Comparison of ENCODE assay signal across 11 cellular contexts in the genomic region with DNA sequence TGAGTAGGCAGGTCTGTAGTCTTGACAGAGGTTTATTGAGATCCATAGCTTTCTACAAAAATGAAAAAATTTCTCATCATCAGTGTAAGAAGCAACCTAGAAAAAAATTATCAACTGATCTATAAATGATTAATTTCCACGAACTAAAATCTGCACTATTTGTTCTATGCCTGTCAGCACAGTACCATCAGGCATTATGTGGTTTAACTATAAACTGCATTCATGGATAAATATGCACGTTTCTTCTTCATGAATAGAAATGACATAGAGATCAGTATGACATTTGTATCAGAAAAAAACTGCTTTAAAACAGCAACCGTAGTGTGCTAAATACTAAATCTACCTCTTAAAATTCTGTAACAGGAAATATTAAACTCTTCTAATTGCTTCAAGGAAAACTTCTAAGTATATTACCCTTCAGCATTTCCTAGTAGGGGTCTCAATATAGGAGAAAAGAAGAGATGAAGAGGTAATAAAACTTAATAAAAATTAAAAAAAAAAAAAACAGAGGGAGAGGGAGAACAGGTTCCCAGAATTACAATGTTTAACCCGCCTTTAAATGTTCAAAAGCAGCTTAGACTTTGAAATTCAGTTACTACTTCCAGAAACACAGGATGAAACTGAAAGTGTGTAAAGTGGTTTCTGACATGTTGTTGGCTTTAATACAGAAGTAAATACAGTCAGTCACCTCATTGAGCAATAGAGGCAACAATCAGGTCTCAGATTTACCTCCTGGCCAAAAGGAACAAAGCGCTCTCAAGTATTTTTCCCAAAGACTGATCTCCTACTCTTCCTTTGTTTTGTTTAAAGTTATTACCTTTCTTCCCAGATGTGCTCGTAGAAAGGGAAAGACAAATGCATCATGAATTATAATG.
DNase-seq lines count a peak whose midpoint lies in the region; ATAC-seq and TF ChIP-seq lines count a peak whose summit lies in the region.
"Had no signal": no experiment of that assay in that cellular context is flagged by ENCODE, and none has a peak within 500 bp of the region (broad histone marks: within the 10 kb centered on the region; RNA-seq: fewer than 3 reads in every experiment).

No MANE protein-coding gene starts in this region.

- no peak overlapping the region for H3K4me3 Mint-ChIP-seq in WTC11

- peak; percentile 64 for ATAC-seq in HG03095 (IDR thresholded peaks at IDR 0.05; ENCODE audit: unreplicated experiment)
- ATAC-seq in WTC11, result no peak
- ATAC-seq: A549 had no signal

- peak overlapping the region; percentile 73 for H3K4me2 ChIP-seq in osteoblast (ENCODE audit: insufficient read depth, low read length)
- H3K4me2 ChIP-seq: A549 had no signal

- no peak for TF ChIP-seq CTCF in VCaP (conservative IDR thresholded peaks at IDR 0.05)
- TF ChIP-seq CTCF in osteoblast (IDR thresholded peaks at IDR 0.05; ENCODE audit: extremely low read depth, low read depth, low read length), result no peak
- no peak for TF ChIP-seq CTCF in RWPE1 (conservative IDR thresholded peaks at IDR 0.05; ENCODE audit: low read depth)
- no peak for TF ChIP-seq CTCF in Peyer's patch (IDR thresholded peaks at IDR 0.05)
- TF ChIP-seq CTCF in WTC11 (IDR thresholded peaks at IDR 0.05), result no peak

- H2AFZ ChIP-seq in osteoblast (ENCODE audit: low read length), result peak overlapping the region; percentile 8

- TF ChIP-seq POLR2A in Peyer's patch (IDR thresholded peaks at IDR 0.05), result no peak

- H3K4me1 ChIP-seq in osteoblast (ENCODE audit: insufficient read depth, low read length) (peaks cover 6% of the 10 kb centered on the region), Peyer's patch (no peaks in the 10 kb centered on the region)
- H3K4me1 ChIP-seq: A549 had no signal

- H3K79me2 ChIP-seq in osteoblast (ENCODE audit: insufficient read depth, low read length), result peaks cover 8% of the 10 kb centered on the region

- H3K36me3 Mint-ChIP-seq in WTC11, result no peaks in the 10 kb centered on the region

- H3K4me1 Mint-ChIP-seq in WTC11, result no peaks in the 10 kb centered on the region

- CTCF ChIA-PET in RWPE1 (lab: Yijun Ruan, JAX), result no interaction called here
- CTCF ChIA-PET in WTC11 (lab: Charles Lee), result no interaction called here

- H3K9me3 Mint-ChIP-seq in WTC11, result no peaks in the 10 kb centered on the region

- H3K27me3 Mint-ChIP-seq in WTC11 (ENCODE audit: low read depth), result no peaks in the 10 kb centered on the region
- H3K27me3 Mint-ChIP-seq: IgD-negative memory B cell had no signal

- no peaks in the 10 kb centered on the region for H3K9me3 ChIP-seq in osteoblast (ENCODE audit: low read depth, low read length)
- H3K9me3 ChIP-seq in Peyer's patch, result no peaks in the 10 kb centered on the region
- H3K9me3 ChIP-seq: A549 had no signal

- H3K27ac Mint-ChIP-seq in WTC11, result no peak overlapping the region
- H3K27ac Mint-ChIP-seq: IgD-negative memory B cell had no signal

- H3K27ac ChIP-seq in VCaP (peak overlapping the region; percentile 44), osteoblast (ENCODE audit: low read depth, low read length) (peak overlapping the region; percentile 14), RWPE1 (no peak overlapping the region), Peyer's patch (peak overlapping the region in 2 of 4 donors; percentile 11 to 59)
- H3K27ac ChIP-seq: A549 had no signal

- POLR2A ChIA-PET in RWPE1 (lab: Yijun Ruan, JAX; ENCODE audit: low non-redundant PET), result no interaction called here
- POLR2A ChIA-PET in WTC11 (lab: Charles Lee), result no interaction called here

- peak; percentile 44 for DNase-seq in SIG-M5 treated with dmso at 0.1 percent for 504 hours (lab: John Stamatoyannopoulos, UW; ENCODE audit: unreplicated experiment)
- no peak for DNase-seq in SIG-M5 (lab: John Stamatoyannopoulos, UW)
- peak; percentile 32 for DNase-seq in osteoblast (ENCODE audit: insufficient read length, low spot score, missing footprints)
- DNase-seq in RWPE1 (ENCODE audit: low spot score), result no peak
- DNase-seq in Peyer's patch, result no peak
- no peak for DNase-seq in WTC11 (ENCODE audit: low spot score)
- DNase-seq: activated gamma-delta T cell had no signal

- H4K20me1 ChIP-seq in osteoblast (ENCODE audit: insufficient read depth, low read length), result no peaks in the 10 kb centered on the region

- H3K27me3 ChIP-seq in osteoblast (ENCODE audit: insufficient read depth, low read length) (no peaks in the 10 kb centered on the region), Peyer's patch (no peaks in the 10 kb centered on the region)

- H3K36me3 ChIP-seq in osteoblast (ENCODE audit: insufficient read depth, low read length) (no peaks in the 10 kb centered on the region), Peyer's patch (no peaks in the 10 kb centered on the region)

- H3K4me3 ChIP-seq in osteoblast (ENCODE audit: insufficient read depth, low read length) (peak overlapping the region; percentile 26), Peyer's patch (peak overlapping the region in 2 of 4 donors; percentile 4 to 13)
- H3K4me3 ChIP-seq: A549 had no signal

TF ChIP-seq in WTC11, 78 proteins besides CTCF, POLR2A, EP300 and RAD21 (continues in another document):
- no peak for TF ChIP-seq RELA (CRISPR knock-in tag; IDR thresholded peaks at IDR 0.05; ENCODE audit: borderline replicate concordance)
- TF ChIP-seq NFYB (CRISPR knock-in tag; conservative IDR thresholded peaks at IDR 0.05; ENCODE audit: low read depth), result no peak
- no peak for TF ChIP-seq OVOL2 (CRISPR knock-in tag; IDR thresholded peaks at IDR 0.05; ENCODE audit: borderline replicate concordance)
- TF ChIP-seq ZNF396 (CRISPR knock-in tag; IDR thresholded peaks at IDR 0.05; ENCODE audit: borderline replicate concordance), result no peak
- TF ChIP-seq GRHL2 (CRISPR knock-in tag; IDR thresholded peaks at IDR 0.05; ENCODE audit: insufficient replicate concordance, severe bottlenecking), result no peak
- TF ChIP-seq, protein P1, sequence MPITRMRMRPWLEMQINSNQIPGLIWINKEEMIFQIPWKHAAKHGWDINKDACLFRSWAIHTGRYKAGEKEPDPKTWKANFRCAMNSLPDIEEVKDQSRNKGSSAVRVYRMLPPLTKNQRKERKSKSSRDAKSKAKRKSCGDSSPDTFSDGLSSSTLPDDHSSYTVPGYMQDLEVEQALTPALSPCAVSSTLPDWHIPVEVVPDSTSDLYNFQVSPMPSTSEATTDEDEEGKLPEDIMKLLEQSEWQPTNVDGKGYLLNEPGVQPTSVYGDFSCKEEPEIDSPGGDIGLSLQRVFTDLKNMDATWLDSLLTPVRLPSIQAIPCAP (CRISPR knock-in tag; IDR thresholded peaks at IDR 0.05), result no peak
- no peak for TF ChIP-seq NFE2L1 (CRISPR knock-in tag; IDR thresholded peaks at IDR 0.05)
- TF ChIP-seq, protein P2, sequence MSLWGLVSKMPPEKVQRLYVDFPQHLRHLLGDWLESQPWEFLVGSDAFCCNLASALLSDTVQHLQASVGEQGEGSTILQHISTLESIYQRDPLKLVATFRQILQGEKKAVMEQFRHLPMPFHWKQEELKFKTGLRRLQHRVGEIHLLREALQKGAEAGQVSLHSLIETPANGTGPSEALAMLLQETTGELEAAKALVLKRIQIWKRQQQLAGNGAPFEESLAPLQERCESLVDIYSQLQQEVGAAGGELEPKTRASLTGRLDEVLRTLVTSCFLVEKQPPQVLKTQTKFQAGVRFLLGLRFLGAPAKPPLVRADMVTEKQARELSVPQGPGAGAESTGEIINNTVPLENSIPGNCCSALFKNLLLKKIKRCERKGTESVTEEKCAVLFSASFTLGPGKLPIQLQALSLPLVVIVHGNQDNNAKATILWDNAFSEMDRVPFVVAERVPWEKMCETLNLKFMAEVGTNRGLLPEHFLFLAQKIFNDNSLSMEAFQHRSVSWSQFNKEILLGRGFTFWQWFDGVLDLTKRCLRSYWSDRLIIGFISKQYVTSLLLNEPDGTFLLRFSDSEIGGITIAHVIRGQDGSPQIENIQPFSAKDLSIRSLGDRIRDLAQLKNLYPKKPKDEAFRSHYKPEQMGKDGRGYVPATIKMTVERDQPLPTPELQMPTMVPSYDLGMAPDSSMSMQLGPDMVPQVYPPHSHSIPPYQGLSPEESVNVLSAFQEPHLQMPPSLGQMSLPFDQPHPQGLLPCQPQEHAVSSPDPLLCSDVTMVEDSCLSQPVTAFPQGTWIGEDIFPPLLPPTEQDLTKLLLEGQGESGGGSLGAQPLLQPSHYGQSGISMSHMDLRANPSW (CRISPR knock-in tag; conservative IDR thresholded peaks at IDR 0.05; ENCODE audit: low read depth), result no peak
- TF ChIP-seq, protein P3, sequence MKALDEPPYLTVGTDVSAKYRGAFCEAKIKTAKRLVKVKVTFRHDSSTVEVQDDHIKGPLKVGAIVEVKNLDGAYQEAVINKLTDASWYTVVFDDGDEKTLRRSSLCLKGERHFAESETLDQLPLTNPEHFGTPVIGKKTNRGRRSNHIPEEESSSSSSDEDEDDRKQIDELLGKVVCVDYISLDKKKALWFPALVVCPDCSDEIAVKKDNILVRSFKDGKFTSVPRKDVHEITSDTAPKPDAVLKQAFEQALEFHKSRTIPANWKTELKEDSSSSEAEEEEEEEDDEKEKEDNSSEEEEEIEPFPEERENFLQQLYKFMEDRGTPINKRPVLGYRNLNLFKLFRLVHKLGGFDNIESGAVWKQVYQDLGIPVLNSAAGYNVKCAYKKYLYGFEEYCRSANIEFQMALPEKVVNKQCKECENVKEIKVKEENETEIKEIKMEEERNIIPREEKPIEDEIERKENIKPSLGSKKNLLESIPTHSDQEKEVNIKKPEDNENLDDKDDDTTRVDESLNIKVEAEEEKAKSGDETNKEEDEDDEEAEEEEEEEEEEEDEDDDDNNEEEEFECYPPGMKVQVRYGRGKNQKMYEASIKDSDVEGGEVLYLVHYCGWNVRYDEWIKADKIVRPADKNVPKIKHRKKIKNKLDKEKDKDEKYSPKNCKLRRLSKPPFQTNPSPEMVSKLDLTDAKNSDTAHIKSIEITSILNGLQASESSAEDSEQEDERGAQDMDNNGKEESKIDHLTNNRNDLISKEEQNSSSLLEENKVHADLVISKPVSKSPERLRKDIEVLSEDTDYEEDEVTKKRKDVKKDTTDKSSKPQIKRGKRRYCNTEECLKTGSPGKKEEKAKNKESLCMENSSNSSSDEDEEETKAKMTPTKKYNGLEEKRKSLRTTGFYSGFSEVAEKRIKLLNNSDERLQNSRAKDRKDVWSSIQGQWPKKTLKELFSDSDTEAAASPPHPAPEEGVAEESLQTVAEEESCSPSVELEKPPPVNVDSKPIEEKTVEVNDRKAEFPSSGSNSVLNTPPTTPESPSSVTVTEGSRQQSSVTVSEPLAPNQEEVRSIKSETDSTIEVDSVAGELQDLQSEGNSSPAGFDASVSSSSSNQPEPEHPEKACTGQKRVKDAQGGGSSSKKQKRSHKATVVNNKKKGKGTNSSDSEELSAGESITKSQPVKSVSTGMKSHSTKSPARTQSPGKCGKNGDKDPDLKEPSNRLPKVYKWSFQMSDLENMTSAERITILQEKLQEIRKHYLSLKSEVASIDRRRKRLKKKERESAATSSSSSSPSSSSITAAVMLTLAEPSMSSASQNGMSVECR (CRISPR knock-in tag; IDR thresholded peaks at IDR 0.05; ENCODE audit: borderline replicate concordance), result no peak

Comparison
In these comparisons a context has a peak if more than half of its experiments do, and no peak if none do; other contexts are left out.
1. DNase-seq: peak in SIG-M5 treated with dmso at 0.1 percent for 504 hours (single experiment) and osteoblast (single experiment); none in SIG-M5 (single experiment), RWPE1 (single experiment), Peyer's patch (0 of 3) and WTC11 (single experiment).